In genomic region chr22:36350751-36351594, GRCh38 we compare ENCODE assay signal across 8 cellular contexts. TPM values are rescaled to one million over a fixed set of nuclear protein-coding genes. Genes with fewer than 3 reads are reported as not detected.
DNase-seq lines count a peak whose midpoint lies in the region; ATAC-seq, FAIRE-seq and TF ChIP-seq lines count a peak whose summit lies in the region.

No MANE protein-coding gene starts in this region.

- H3K27me3 ChIP-seq in adipocyte (replicated peaks; ENCODE audit: control insufficient read depth, insufficient read depth, low read length) (no peaks in the 10 kb centered on the region), keratinocyte (ENCODE audit: control insufficient read depth, extremely low read depth, insufficient read depth, low read length) (no peaks in the 10 kb centered on the region)

- dilution Hi-C loops in keratinocyte (cut with MboI; ENCODE audit: extremely low pct_ligation_motif_present, low sequenced_read_pairs): no loop called here

- H3K79me2 ChIP-seq in keratinocyte (ENCODE audit: control insufficient read depth, insufficient read depth, low read length): peaks cover 97% of the 10 kb centered on the region

- TF ChIP-seq POLR2A in H54 (IDR thresholded peaks at IDR 0.05; ENCODE audit: low read depth, low read length): no peak

- peaks cover 83% of the 10 kb centered on the region for H4K20me1 ChIP-seq in keratinocyte (ENCODE audit: control insufficient read depth, extremely low read depth, insufficient read depth, low read length)

- peaks cover 33% of the 10 kb centered on the region for H3K4me1 ChIP-seq in HEK293 (ENCODE audit: control insufficient read depth, insufficient read depth, low read length)
- H3K4me1 ChIP-seq in adipocyte (ENCODE audit: control insufficient read depth, insufficient read depth, low read length): peaks cover 39% of the 10 kb centered on the region
- peaks cover 56% of the 10 kb centered on the region for H3K4me1 ChIP-seq in keratinocyte (ENCODE audit: control insufficient read depth, extremely low read depth, insufficient read depth, low read length)

- CTCF ChIA-PET in HEK293 (lab: Yijun Ruan, JAX): interaction anchor here (1.4 to 2.7 kb wide), 3 partner anchors 16 to 120 kb away, joined by 3 to 10 read pairs (median 8); no protein-coding TSS in a partner anchor

- TF ChIP-seq CTCF in HEK293 (tag by site-specific recombination; IDR thresholded peaks at IDR 0.05) (no peak), keratinocyte (optimal IDR thresholded peaks at IDR 0.05 in 1 of 3, IDR thresholded peaks at IDR 0.05 in 1 of 3, conservative IDR thresholded peaks at IDR 0.05 in 1 of 3; ENCODE audit: extremely low read depth in 1 of 3, insufficient read depth in 2 of 3, low read length in 3 of 3) (no peak)

- peak; percentile 41 for ATAC-seq in stimulated activated naive CD8-positive, alpha-beta T cell treated with anti-CD3 and anti-CD28 coated beads, Interleukin-15, Interleukin-2, amounts not matched to agents 100 U/mL and 50 U/mL, for 24 hours
- ATAC-seq in HG03280 (IDR thresholded peaks at IDR 0.05; ENCODE audit: unreplicated experiment): no peak
- no peak for ATAC-seq in HG03457 (IDR thresholded peaks at IDR 0.05; ENCODE audit: unreplicated experiment)

- H2AFZ ChIP-seq in keratinocyte (ENCODE audit: control insufficient read depth, low read length): no peak overlapping the region

- POLR2A ChIA-PET in HEK293 (lab: Yijun Ruan, JAX): interaction anchor here (1.1 to 1.4 kb wide), 4 partner anchors 13 to 37 kb away, joined by 3 to 5 read pairs (median 4); partner anchors contain the start of gene MYH9

- DNase-seq in adipocyte (ENCODE audit: low read depth): peak; percentile 57
- DNase-seq in keratinocyte (ENCODE audit: low read depth, low spot score): no peak
- no peak for DNase-seq in stimulated activated naive CD8-positive, alpha-beta T cell treated with anti-CD3 and anti-CD28 coated beads, Interleukin-15, Interleukin-2, amounts not matched to agents 100 U/mL and 50 U/mL, for 24 hours
- no peak for DNase-seq in H54 (ENCODE audit: insufficient read length, low spot score)
- DNase-seq in epidermal melanocyte (ENCODE audit: insufficient read length, low spot score): no peak

- H3K9ac ChIP-seq in adipocyte (ENCODE audit: low read length) (peak overlapping the region; percentile 43), keratinocyte (ENCODE audit: control insufficient read depth, extremely low read depth, insufficient read depth, low read length) (peak overlapping the region; percentile 10)

- H3K4me3 ChIP-seq in HEK293 (ENCODE audit: low read depth, low read length) (no peak overlapping the region), adipocyte (ENCODE audit: low read length) (no peak overlapping the region), keratinocyte (ENCODE audit: control insufficient read depth in 2 of 3, extremely low read depth in 1 of 3, insufficient read depth in 2 of 3, low read depth in 1 of 3, low read length in 3 of 3) (no peak overlapping the region)

- H3K4me2 ChIP-seq in keratinocyte (ENCODE audit: control insufficient read depth, extremely low read depth, insufficient read depth, low read depth, low read length): no peak overlapping the region

- FAIRE-seq in keratinocyte (lab: Jason Lieb, UNC) (no peak), H54 (lab: Jason Lieb, UNC) (no peak)

- peaks cover 14% of the 10 kb centered on the region for H3K9me1 ChIP-seq in keratinocyte (ENCODE audit: control insufficient read depth, extremely low read depth, insufficient read depth, low read length)

- H3K27ac ChIP-seq in HEK293 (ENCODE audit: extremely low read depth, low read depth, low read length) (peak overlapping the region; percentile 4; the same call in 1 of the 2 replicates), keratinocyte (ENCODE audit: control insufficient read depth, insufficient read depth, low read length) (peak overlapping the region; percentile 69)

- no peaks in the 10 kb centered on the region for H3K9me3 ChIP-seq in HEK293 (ENCODE audit: control insufficient read depth, insufficient read depth, low read depth, low read length)
- no peaks in the 10 kb centered on the region for H3K9me3 ChIP-seq in adipocyte (ENCODE audit: control insufficient read depth, low read length)
- H3K9me3 ChIP-seq in keratinocyte (ENCODE audit: control insufficient read depth, low read depth, low read length): no peaks in the 10 kb centered on the region

- H3K36me3 ChIP-seq in HEK293 (ENCODE audit: control insufficient read depth in 2 of 2, insufficient read depth in 1 of 2, low read length in 2 of 2) (peaks cover 9 to 27% of the 10 kb centered on the region in 2 experiments; a peak in 2 of 3 replicates), adipocyte (ENCODE audit: control insufficient read depth, insufficient read depth, low read length, severe bottlenecking) (peaks cover 20% of the 10 kb centered on the region), keratinocyte (ENCODE audit: control insufficient read depth in 2 of 2, extremely low read depth in 1 of 2, insufficient read depth in 2 of 2, low read length in 2 of 2) (peaks cover 25 to 59% of the 10 kb centered on the region in 2 experiments)

TF ChIP-seq in HEK293, 187 proteins besides CTCF, POLR2A, EP300 and RAD21 (continues in another document):
- TF ChIP-seq ZNF514 (tag by site-specific recombination; IDR thresholded peaks at IDR 0.05): no peak
- no peak for TF ChIP-seq ZNF768 (tag by site-specific recombination; IDR thresholded peaks at IDR 0.05)
- no peak for TF ChIP-seq ZNF26 (tag by site-specific recombination; IDR thresholded peaks at IDR 0.05)
- TF ChIP-seq ZNF623 (tag by site-specific recombination; IDR thresholded peaks at IDR 0.05): no peak
- TF ChIP-seq, protein P1, sequence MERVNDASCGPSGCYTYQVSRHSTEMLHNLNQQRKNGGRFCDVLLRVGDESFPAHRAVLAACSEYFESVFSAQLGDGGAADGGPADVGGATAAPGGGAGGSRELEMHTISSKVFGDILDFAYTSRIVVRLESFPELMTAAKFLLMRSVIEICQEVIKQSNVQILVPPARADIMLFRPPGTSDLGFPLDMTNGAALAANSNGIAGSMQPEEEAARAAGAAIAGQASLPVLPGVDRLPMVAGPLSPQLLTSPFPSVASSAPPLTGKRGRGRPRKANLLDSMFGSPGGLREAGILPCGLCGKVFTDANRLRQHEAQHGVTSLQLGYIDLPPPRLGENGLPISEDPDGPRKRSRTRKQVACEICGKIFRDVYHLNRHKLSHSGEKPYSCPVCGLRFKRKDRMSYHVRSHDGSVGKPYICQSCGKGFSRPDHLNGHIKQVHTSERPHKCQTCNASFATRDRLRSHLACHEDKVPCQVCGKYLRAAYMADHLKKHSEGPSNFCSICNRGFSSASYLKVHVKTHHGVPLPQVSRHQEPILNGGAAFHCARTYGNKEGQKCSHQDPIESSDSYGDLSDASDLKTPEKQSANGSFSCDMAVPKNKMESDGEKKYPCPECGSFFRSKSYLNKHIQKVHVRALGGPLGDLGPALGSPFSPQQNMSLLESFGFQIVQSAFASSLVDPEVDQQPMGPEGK (tag by site-specific recombination; IDR thresholded peaks at IDR 0.05): peak; percentile 71
- TF ChIP-seq REST (tag by site-specific recombination; IDR thresholded peaks at IDR 0.05): no peak
- peak; percentile 84 for TF ChIP-seq ZIC2 (tag by site-specific recombination; IDR thresholded peaks at IDR 0.05)
- TF ChIP-seq ZNF19 (tag by site-specific recombination; IDR thresholded peaks at IDR 0.05; ENCODE audit: low read depth): no peak
- no peak for TF ChIP-seq GLI4 (tag by site-specific recombination; IDR thresholded peaks at IDR 0.05)

RNA-seq across cellular contexts. Expression of gene MYH9, which starts 36.8 kb away (rescaled TPM):
- 277 to 489 TPM (median 351 TPM) in 3 replicates for polyA plus RNA-seq in keratinocyte
- 526 TPM for polyA plus RNA-seq in keratinocyte (2011; ENCODE audit: low read depth)
- 357 and 388 TPM in 2 replicates for polyA plus RNA-seq in keratinocyte (2011; cell fraction: cytosol; rRNA removed)
- polyA plus RNA-seq in keratinocyte (2011; cell fraction: nucleus; rRNA removed): 864 and 995 TPM in 2 replicates
- 168 and 903 TPM in 2 replicates for polyA plus RNA-seq in keratinocyte (2012; ENCODE audit: low replicate concordance)
- polyA minus RNA-seq in keratinocyte: 752 to 1,882 TPM (median 1,066 TPM) in 3 replicates
- 461 TPM for polyA minus RNA-seq in keratinocyte (2011; cell fraction: cytosol; rRNA and poly(A)+ RNA removed)
- 623 and 1,627 TPM in 2 replicates for polyA minus RNA-seq in keratinocyte (2011; cell fraction: nucleus; rRNA and poly(A)+ RNA removed)
